24 cellular contexts compared by ENCODE assay signal in the genomic region with DNA sequence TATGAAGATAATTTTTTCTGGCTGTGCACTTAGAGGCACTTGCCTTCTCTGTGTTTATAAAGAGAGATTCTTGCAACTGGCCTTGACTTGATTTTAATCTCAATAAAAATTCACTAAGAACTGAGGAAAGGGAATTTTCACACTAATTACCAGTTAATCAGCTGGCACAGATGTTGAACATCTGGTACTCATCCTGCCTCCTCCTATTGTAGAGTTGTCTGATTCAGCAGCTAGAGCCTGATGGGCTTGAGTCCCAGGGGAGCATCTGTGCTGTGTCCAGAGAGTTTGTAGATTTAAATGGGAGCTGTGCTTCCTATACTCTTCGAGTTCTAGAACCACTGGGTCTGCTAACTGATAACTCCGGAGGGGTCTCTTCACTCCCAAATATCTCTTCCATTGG. TPM values are rescaled to one million over a fixed set of nuclear protein-coding genes. Genes with fewer than 3 reads are reported as not detected.
"Had no signal": no experiment of that assay in that cellular context is flagged by ENCODE, and none has a peak within 500 bp of the region (broad histone marks: within the 10 kb centered on the region; RNA-seq: fewer than 3 reads in every experiment).

No MANE protein-coding gene starts in this region.

- H3K36me3 ChIP-seq: breast epithelium, gastroesophageal sphincter, heart left ventricle, thyroid gland had no signal

- H3K4me1 ChIP-seq: breast epithelium, gastroesophageal sphincter, thyroid gland had no signal

- H3K9me3 ChIP-seq: breast epithelium, gastroesophageal sphincter, heart left ventricle, thyroid gland had no signal

- H3K4me3 Mint-ChIP-seq: activated CD4-positive, alpha-beta T cell treated with anti-CD3 and anti-CD28 coated beads, Interleukin-2, amount 10 ng/mL, durations not matched to agents 7 days and 5 days; activated CD8-positive, alpha-beta T cell treated with anti-CD3 and anti-CD28 coated beads, Interleukin-2, amount 10 ng/mL, durations not matched to agents 7 days and 5 days had no signal

- H3K4me1 Mint-ChIP-seq: activated CD4-positive, alpha-beta T cell treated with anti-CD3 and anti-CD28 coated beads, Interleukin-2, amount 10 ng/mL, durations not matched to agents 7 days and 5 days had no signal

- FAIRE-seq: astrocyte, endothelial cell of umbilical vein had no signal

- H3K27ac ChIP-seq: breast epithelium, gastroesophageal sphincter, heart left ventricle, thyroid gland had no signal

- DNase-seq: activated CD4-positive, alpha-beta T cell treated with anti-CD3 and anti-CD28 coated beads, Interleukin-2, amount 10 ng/mL, durations not matched to agents 7 days and 5 days; activated CD8-positive, alpha-beta memory T cell treated with anti-CD3 and anti-CD28 coated beads, Interleukin-2, amount 50 U/mL, for 4 hours; activated CD8-positive, alpha-beta T cell treated with anti-CD3 and anti-CD28 coated beads, Interleukin-2, amount 10 ng/mL, durations not matched to agents 7 days and 5 days; activated effector memory CD4-positive, alpha-beta T cell treated with Interleukin-2 at 50 U/mL for 16 hours; activated naive CD4-positive, alpha-beta T cell treated with anti-CD3 and anti-CD28 coated beads, Interleukin-2, amount 50 U/mL, for 16 hours; activated T-cell treated with anti-CD3 and anti-CD28 coated beads, Interleukin-2, amount 50 U/mL, for 48 hours; cortex of kidney; kidney glomerular epithelial cell; left ventricle myocardium superior; retina; stimulated activated CD4-positive, alpha-beta T cell treated with anti-CD3 and anti-CD28 coated beads, Interleukin-1b, Interleukin-23, amount 100 ng/mL, for 48 hours; stimulated activated CD8-positive, alpha-beta memory T cell treated with anti-CD3 and anti-CD28 coated beads, Interleukin-4, amount 100 ng/mL, for 48 hours; stimulated activated naive CD4-positive, alpha-beta T cell; SW 1271; thyroid gland had no signal

- H3K27ac Mint-ChIP-seq: activated CD4-positive, alpha-beta T cell treated with anti-CD3 and anti-CD28 coated beads, Interleukin-2, amount 10 ng/mL, durations not matched to agents 7 days and 5 days; activated CD8-positive, alpha-beta T cell treated with anti-CD3 and anti-CD28 coated beads, Interleukin-2, amount 10 ng/mL, durations not matched to agents 7 days and 5 days had no signal

- H3K27me3 ChIP-seq: breast epithelium, gastroesophageal sphincter, thyroid gland had no signal

- H3K4me3 ChIP-seq: breast epithelium, gastroesophageal sphincter, heart left ventricle, thyroid gland had no signal

- ATAC-seq: activated CD8-positive, alpha-beta T cell treated with anti-CD3 and anti-CD28 coated beads, Interleukin-2, amount 10 ng/mL, durations not matched to agents 7 days and 5 days; gastroesophageal sphincter; heart left ventricle; left ventricle myocardium superior had no signal

- H3K9me3 Mint-ChIP-seq: activated CD4-positive, alpha-beta T cell treated with anti-CD3 and anti-CD28 coated beads, Interleukin-2, amount 10 ng/mL, durations not matched to agents 7 days and 5 days had no signal

RNA-seq across cellular contexts. Expression of a gene that starts 50.7 kb away (rescaled TPM):
- total RNA-seq: activated CD4-positive, alpha-beta T cell treated with anti-CD3 and anti-CD28 coated beads, Interleukin-2, amount 10 ng/mL, durations not matched to agents 7 days and 5 days; activated CD8-positive, alpha-beta T cell treated with anti-CD3 and anti-CD28 coated beads, Interleukin-2, amount 10 ng/mL, durations not matched to agents 7 days and 5 days; astrocyte; myocyte; omental fat pad; T-helper 2 cell treated with Interferon-gamma antibody and Interleukin-4, amounts not matched to agents 100 ng/mL and 5 ng/mL, for 36 hours had no signal
- polyA plus RNA-seq: neural cell had no signal
